2 cellular contexts compared by ENCODE assay signal in genomic region chr1:43913666-43914325, GRCh38.
TF ChIP-seq lines count a peak whose summit lies in the region.

No MANE protein-coding gene starts in this region.

TF ChIP-seq in GM23338, 12 proteins besides CTCF, POLR2A, EP300 and RAD21:
- TF ChIP-seq EZH2phosphoT487 (IDR thresholded peaks at IDR 0.05; ENCODE audit: unreplicated experiment), result no peak
- TF ChIP-seq, protein P1, sequence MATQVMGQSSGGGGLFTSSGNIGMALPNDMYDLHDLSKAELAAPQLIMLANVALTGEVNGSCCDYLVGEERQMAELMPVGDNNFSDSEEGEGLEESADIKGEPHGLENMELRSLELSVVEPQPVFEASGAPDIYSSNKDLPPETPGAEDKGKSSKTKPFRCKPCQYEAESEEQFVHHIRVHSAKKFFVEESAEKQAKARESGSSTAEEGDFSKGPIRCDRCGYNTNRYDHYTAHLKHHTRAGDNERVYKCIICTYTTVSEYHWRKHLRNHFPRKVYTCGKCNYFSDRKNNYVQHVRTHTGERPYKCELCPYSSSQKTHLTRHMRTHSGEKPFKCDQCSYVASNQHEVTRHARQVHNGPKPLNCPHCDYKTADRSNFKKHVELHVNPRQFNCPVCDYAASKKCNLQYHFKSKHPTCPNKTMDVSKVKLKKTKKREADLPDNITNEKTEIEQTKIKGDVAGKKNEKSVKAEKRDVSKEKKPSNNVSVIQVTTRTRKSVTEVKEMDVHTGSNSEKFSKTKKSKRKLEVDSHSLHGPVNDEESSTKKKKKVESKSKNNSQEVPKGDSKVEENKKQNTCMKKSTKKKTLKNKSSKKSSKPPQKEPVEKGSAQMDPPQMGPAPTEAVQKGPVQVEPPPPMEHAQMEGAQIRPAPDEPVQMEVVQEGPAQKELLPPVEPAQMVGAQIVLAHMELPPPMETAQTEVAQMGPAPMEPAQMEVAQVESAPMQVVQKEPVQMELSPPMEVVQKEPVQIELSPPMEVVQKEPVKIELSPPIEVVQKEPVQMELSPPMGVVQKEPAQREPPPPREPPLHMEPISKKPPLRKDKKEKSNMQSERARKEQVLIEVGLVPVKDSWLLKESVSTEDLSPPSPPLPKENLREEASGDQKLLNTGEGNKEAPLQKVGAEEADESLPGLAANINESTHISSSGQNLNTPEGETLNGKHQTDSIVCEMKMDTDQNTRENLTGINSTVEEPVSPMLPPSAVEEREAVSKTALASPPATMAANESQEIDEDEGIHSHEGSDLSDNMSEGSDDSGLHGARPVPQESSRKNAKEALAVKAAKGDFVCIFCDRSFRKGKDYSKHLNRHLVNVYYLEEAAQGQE (IDR thresholded peaks at IDR 0.05; ENCODE audit: unreplicated experiment), result no peak
- TF ChIP-seq EZH2 (IDR thresholded peaks at IDR 0.05; ENCODE audit: low read depth, unreplicated experiment), result no peak
- no peak for TF ChIP-seq CREB1 (CRISPR knock-in tag; IDR thresholded peaks at IDR 0.05; ENCODE audit: low read depth)
- TF ChIP-seq ETS1 (IDR thresholded peaks at IDR 0.05), result no peak
- no peak for TF ChIP-seq ZNF331 (CRISPR knock-in tag; IDR thresholded peaks at IDR 0.05; ENCODE audit: low read depth)
- no peak for TF ChIP-seq JUNB (IDR thresholded peaks at IDR 0.05; ENCODE audit: unreplicated experiment)
- no peak for TF ChIP-seq STAT1 (IDR thresholded peaks at IDR 0.05; ENCODE audit: unreplicated experiment)
- no peak for TF ChIP-seq NANOG (IDR thresholded peaks at IDR 0.05; ENCODE audit: borderline replicate concordance)
- TF ChIP-seq ZNF462 (CRISPR knock-in tag; IDR thresholded peaks at IDR 0.05), result no peak
- no peak for TF ChIP-seq ZNF114 (CRISPR knock-in tag; IDR thresholded peaks at IDR 0.05)
- no peak for TF ChIP-seq POLR2AphosphoS5 (IDR thresholded peaks at IDR 0.05; ENCODE audit: low read depth)

TF ChIP-seq in WTC11, 78 proteins besides CTCF, POLR2A, EP300 and RAD21:
- TF ChIP-seq, protein P2, sequence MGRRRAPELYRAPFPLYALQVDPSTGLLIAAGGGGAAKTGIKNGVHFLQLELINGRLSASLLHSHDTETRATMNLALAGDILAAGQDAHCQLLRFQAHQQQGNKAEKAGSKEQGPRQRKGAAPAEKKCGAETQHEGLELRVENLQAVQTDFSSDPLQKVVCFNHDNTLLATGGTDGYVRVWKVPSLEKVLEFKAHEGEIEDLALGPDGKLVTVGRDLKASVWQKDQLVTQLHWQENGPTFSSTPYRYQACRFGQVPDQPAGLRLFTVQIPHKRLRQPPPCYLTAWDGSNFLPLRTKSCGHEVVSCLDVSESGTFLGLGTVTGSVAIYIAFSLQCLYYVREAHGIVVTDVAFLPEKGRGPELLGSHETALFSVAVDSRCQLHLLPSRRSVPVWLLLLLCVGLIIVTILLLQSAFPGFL (CRISPR knock-in tag; IDR thresholded peaks at IDR 0.05; ENCODE audit: borderline replicate concordance), result no peak
- TF ChIP-seq CREM (CRISPR knock-in tag; IDR thresholded peaks at IDR 0.05) (no peak), ZNF512 (CRISPR knock-in tag; IDR thresholded peaks at IDR 0.05; ENCODE audit: borderline replicate concordance) (no peak), ZNF416 (CRISPR knock-in tag; IDR thresholded peaks at IDR 0.05) (no peak), JUN (CRISPR knock-in tag; IDR thresholded peaks at IDR 0.05) (no peak), ZNF121 (CRISPR knock-in tag; IDR thresholded peaks at IDR 0.05) (no peak), ERG (CRISPR knock-in tag; IDR thresholded peaks at IDR 0.05) (no peak), NR2C2 (CRISPR knock-in tag; IDR thresholded peaks at IDR 0.05) (no peak), FOXP4 (CRISPR knock-in tag; IDR thresholded peaks at IDR 0.05) (no peak), ZNF396 (CRISPR knock-in tag; IDR thresholded peaks at IDR 0.05; ENCODE audit: borderline replicate concordance) (no peak), EMX1 (CRISPR knock-in tag; IDR thresholded peaks at IDR 0.05) (no peak), GRHL2 (CRISPR knock-in tag; IDR thresholded peaks at IDR 0.05; ENCODE audit: insufficient replicate concordance, severe bottlenecking) (no peak), TEAD4 (CRISPR knock-in tag; IDR thresholded peaks at IDR 0.05) (no peak), NFATC4 (CRISPR knock-in tag; IDR thresholded peaks at IDR 0.05) (no peak)
- TF ChIP-seq, protein P3, sequence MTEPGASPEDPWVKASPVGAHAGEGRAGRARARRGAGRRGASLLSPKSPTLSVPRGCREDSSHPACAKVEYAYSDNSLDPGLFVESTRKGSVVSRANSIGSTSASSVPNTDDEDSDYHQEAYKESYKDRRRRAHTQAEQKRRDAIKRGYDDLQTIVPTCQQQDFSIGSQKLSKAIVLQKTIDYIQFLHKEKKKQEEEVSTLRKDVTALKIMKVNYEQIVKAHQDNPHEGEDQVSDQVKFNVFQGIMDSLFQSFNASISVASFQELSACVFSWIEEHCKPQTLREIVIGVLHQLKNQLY (CRISPR knock-in tag; IDR thresholded peaks at IDR 0.05), result no peak
- TF ChIP-seq, protein P4, sequence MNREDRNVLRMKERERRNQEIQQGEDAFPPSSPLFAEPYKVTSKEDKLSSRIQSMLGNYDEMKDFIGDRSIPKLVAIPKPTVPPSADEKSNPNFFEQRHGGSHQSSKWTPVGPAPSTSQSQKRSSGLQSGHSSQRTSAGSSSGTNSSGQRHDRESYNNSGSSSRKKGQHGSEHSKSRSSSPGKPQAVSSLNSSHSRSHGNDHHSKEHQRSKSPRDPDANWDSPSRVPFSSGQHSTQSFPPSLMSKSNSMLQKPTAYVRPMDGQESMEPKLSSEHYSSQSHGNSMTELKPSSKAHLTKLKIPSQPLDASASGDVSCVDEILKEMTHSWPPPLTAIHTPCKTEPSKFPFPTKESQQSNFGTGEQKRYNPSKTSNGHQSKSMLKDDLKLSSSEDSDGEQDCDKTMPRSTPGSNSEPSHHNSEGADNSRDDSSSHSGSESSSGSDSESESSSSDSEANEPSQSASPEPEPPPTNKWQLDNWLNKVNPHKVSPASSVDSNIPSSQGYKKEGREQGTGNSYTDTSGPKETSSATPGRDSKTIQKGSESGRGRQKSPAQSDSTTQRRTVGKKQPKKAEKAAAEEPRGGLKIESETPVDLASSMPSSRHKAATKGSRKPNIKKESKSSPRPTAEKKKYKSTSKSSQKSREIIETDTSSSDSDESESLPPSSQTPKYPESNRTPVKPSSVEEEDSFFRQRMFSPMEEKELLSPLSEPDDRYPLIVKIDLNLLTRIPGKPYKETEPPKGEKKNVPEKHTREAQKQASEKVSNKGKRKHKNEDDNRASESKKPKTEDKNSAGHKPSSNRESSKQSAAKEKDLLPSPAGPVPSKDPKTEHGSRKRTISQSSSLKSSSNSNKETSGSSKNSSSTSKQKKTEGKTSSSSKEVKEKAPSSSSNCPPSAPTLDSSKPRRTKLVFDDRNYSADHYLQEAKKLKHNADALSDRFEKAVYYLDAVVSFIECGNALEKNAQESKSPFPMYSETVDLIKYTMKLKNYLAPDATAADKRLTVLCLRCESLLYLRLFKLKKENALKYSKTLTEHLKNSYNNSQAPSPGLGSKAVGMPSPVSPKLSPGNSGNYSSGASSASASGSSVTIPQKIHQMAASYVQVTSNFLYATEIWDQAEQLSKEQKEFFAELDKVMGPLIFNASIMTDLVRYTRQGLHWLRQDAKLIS (CRISPR knock-in tag; IDR thresholded peaks at IDR 0.05; ENCODE audit: borderline replicate concordance), result no peak
